ENCODE assay signal across 31 cellular contexts in the genomic region with DNA sequence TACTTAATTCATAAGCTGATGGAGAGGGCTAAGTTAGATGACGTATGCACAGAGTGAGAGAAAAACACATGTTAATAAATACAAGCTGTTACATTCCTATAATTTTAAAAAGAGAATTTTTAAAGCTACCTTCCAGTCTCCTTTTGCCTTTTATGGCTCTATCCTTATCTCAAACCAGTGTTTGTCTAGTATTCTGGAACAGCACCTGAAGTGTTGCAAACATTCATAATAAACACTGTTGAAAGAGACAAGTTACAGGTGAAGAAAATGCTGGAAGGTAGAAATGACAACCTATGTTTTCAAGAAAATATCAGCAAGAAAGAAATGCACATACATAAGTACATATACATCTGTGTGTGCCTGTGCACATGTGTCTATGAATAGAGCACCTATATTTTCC.
"Had no signal": no experiment of that assay in that cellular context is flagged by ENCODE, and none has a peak within 500 bp of the region (broad histone marks: within the 10 kb centered on the region; RNA-seq: fewer than 3 reads in every experiment).

No MANE protein-coding gene starts in this region.

- H3K27ac Mint-ChIP-seq: activated CD4-positive, alpha-beta T cell treated with anti-CD3 and anti-CD28 coated beads for 36 hours; activated CD4-positive, alpha-beta T cell treated with anti-CD3 and anti-CD28 coated beads, Interleukin-2, amount 10 ng/mL, durations not matched to agents 7 days and 5 days; activated CD8-positive, alpha-beta T cell treated with anti-CD3 and anti-CD28 coated beads, Interleukin-2, amount 10 ng/mL, durations not matched to agents 7 days and 5 days; activated naive CD4-positive, alpha-beta T cell treated with anti-CD3 and anti-CD28 coated beads, Interleukin-2, amount 50 U/mL, for 24 hours; activated naive CD8-positive, alpha-beta T cell treated with anti-CD3 and anti-CD28 coated beads, Interleukin-2, amount 10 ng/mL, durations not matched to agents 7 days and 5 days; activated T-cell treated with anti-CD3 and anti-CD28 coated beads, Interleukin-2, amount 50 U/mL, for 24 hours; activated T-helper 2 cell treated with anti-CD3 and anti-CD28 coated beads, Interferon-gamma antibody, Interleukin-2, Interleukin-4, amounts not matched to agents 10 μg/mL and 5 μg/mL and 100 μg/mL, durations not matched to agents 14 hours and 24 hours and 36 hours; T-cell; T-helper 17 cell; WTC11 had no signal

- H3K4me1 ChIP-seq: ascending aorta, breast epithelium, Peyer's patch had no signal

- H3K27me3 ChIP-seq: ascending aorta, breast epithelium, MG63, Peyer's patch had no signal

- H3K36me3 Mint-ChIP-seq: activated naive CD4-positive, alpha-beta T cell treated with anti-CD3 and anti-CD28 coated beads, Interleukin-2, amount 50 U/mL, for 24 hours; activated naive CD8-positive, alpha-beta T cell treated with anti-CD3 and anti-CD28 coated beads, Interleukin-2, amount 10 ng/mL, durations not matched to agents 7 days and 5 days; T-cell; WTC11 had no signal

- H3K9me3 Mint-ChIP-seq: activated CD4-positive, alpha-beta T cell treated with anti-CD3 and anti-CD28 coated beads, Interleukin-2, amount 10 ng/mL, durations not matched to agents 7 days and 5 days; activated naive CD4-positive, alpha-beta T cell treated with anti-CD3 and anti-CD28 coated beads, Interleukin-2, amount 50 U/mL, for 24 hours; activated naive CD8-positive, alpha-beta T cell treated with anti-CD3 and anti-CD28 coated beads, Interleukin-2, amount 10 ng/mL, durations not matched to agents 7 days and 5 days; activated T-cell treated with anti-CD3 and anti-CD28 coated beads, Interleukin-2, amount 50 U/mL, for 24 hours; activated T-helper 2 cell treated with anti-CD3 and anti-CD28 coated beads, Interferon-gamma antibody, Interleukin-2, Interleukin-4, amounts not matched to agents 10 μg/mL and 5 μg/mL and 100 μg/mL, durations not matched to agents 14 hours and 24 hours and 36 hours; WTC11 had no signal

- FAIRE-seq: TTC549 had no signal

- H3K4me3 Mint-ChIP-seq: activated CD4-positive, alpha-beta T cell treated with anti-CD3 and anti-CD28 coated beads for 36 hours; activated CD4-positive, alpha-beta T cell treated with anti-CD3 and anti-CD28 coated beads, Interleukin-2, amount 10 ng/mL, durations not matched to agents 7 days and 5 days; activated CD8-positive, alpha-beta T cell treated with anti-CD3 and anti-CD28 coated beads, Interleukin-2, amount 10 ng/mL, durations not matched to agents 7 days and 5 days; activated naive CD4-positive, alpha-beta T cell treated with anti-CD3 and anti-CD28 coated beads, Interleukin-2, amount 50 U/mL, for 24 hours; activated naive CD8-positive, alpha-beta T cell treated with anti-CD3 and anti-CD28 coated beads, Interleukin-2, amount 10 ng/mL, durations not matched to agents 7 days and 5 days; activated T-cell treated with anti-CD3 and anti-CD28 coated beads, Interleukin-2, amount 50 U/mL, for 24 hours; T-cell; T-helper 17 cell; WTC11 had no signal

- H3K36me3 ChIP-seq: ascending aorta, breast epithelium, MG63, Peyer's patch had no signal

- DNase-seq: activated CD4-positive, alpha-beta T cell treated with anti-CD3 and anti-CD28 coated beads for 36 hours; activated CD4-positive, alpha-beta T cell treated with anti-CD3 and anti-CD28 coated beads, Interleukin-2, amount 10 ng/mL, durations not matched to agents 7 days and 5 days; activated CD4-positive, alpha-beta T cell treated with anti-CD3 and anti-CD28 coated beads, Interleukin-2, amount 50 U/mL, for 48 hours; activated CD8-positive, alpha-beta T cell treated with anti-CD3 and anti-CD28 coated beads, Interleukin-2, amount 10 ng/mL, durations not matched to agents 7 days and 5 days; activated gamma-delta T cell; activated naive CD4-positive, alpha-beta T cell treated with Interleukin-2 at 50 U/mL for 16 hours; activated naive CD8-positive, alpha-beta T cell treated with anti-CD3 and anti-CD28 coated beads, Interleukin-2, amount 10 ng/mL, durations not matched to agents 7 days and 5 days; activated T-cell treated with anti-CD3 and anti-CD28 coated beads, Interleukin-2, amount 50 U/mL, for 24 hours; amygdala; Kasumi-1; KG1; MG63; NCI-H1048; NCI-H1105 treated with DMSO at 0.1 percent for 48 hours; NCI-H1436; NCI-H1694; NCI-H2029; NCI-H524 treated with DMSO at 0.1 percent for 48 hours; Peyer's patch; SIG-M5; T-cell; T-helper 17 cell; T-helper 9 cell had no signal

- ATAC-seq: activated CD4-positive, alpha-beta T cell treated with anti-CD3 and anti-CD28 coated beads for 36 hours; activated CD4-positive, CD25-positive, alpha-beta regulatory T cell treated with anti-CD3 and anti-CD28 coated beads, Interleukin-2, amount 50 U/mL, for 24 hours; activated CD8-positive, alpha-beta T cell treated with anti-CD3 and anti-CD28 coated beads, Interleukin-2, amount 10 ng/mL, durations not matched to agents 7 days and 5 days; T-cell; T-helper 17 cell; WTC11 had no signal

- H3K27ac ChIP-seq: ascending aorta, breast epithelium, Peyer's patch, RWPE1 had no signal

- H3K27me3 Mint-ChIP-seq: activated CD4-positive, alpha-beta T cell treated with anti-CD3 and anti-CD28 coated beads, Interleukin-2, amount 10 ng/mL, durations not matched to agents 7 days and 5 days; activated naive CD4-positive, alpha-beta T cell treated with anti-CD3 and anti-CD28 coated beads, Interleukin-2, amount 50 U/mL, for 24 hours; activated naive CD8-positive, alpha-beta T cell treated with anti-CD3 and anti-CD28 coated beads, Interleukin-2, amount 10 ng/mL, durations not matched to agents 7 days and 5 days; activated T-cell treated with anti-CD3 and anti-CD28 coated beads, Interleukin-2, amount 50 U/mL, for 24 hours; T-cell; T-helper 17 cell had no signal

- H3K4me1 Mint-ChIP-seq: activated CD4-positive, alpha-beta T cell treated with anti-CD3 and anti-CD28 coated beads for 36 hours; activated CD4-positive, alpha-beta T cell treated with anti-CD3 and anti-CD28 coated beads, Interleukin-2, amount 10 ng/mL, durations not matched to agents 7 days and 5 days; activated naive CD4-positive, alpha-beta T cell treated with anti-CD3 and anti-CD28 coated beads, Interleukin-2, amount 50 U/mL, for 24 hours; activated naive CD8-positive, alpha-beta T cell treated with anti-CD3 and anti-CD28 coated beads, Interleukin-2, amount 10 ng/mL, durations not matched to agents 7 days and 5 days; T-cell; T-helper 17 cell had no signal

- H3K4me3 ChIP-seq: ascending aorta, breast epithelium, MG63, Peyer's patch had no signal

- H3K9me3 ChIP-seq: ascending aorta, breast epithelium, MG63, Peyer's patch had no signal
